14 cellular contexts compared by ENCODE assay signal in genomic region chr16:80694950-80695471, GRCh38.
"Had no signal": no experiment of that assay in that cellular context is flagged by ENCODE, and none has a peak within 500 bp of the region (broad histone marks: within the 10 kb centered on the region; RNA-seq: fewer than 3 reads in every experiment).

No MANE protein-coding gene starts in this region.

- DNase-seq: activated effector memory CD4-positive, alpha-beta T cell treated with Interleukin-2 at 50 U/mL for 16 hours; activated naive CD4-positive, alpha-beta T cell treated with anti-CD3 and anti-CD28 coated beads, Interleukin-2, amount 50 U/mL, for 16 hours; effector memory CD8-positive, alpha-beta T cell; naive B cell; stimulated activated CD4-positive, alpha-beta T cell treated with anti-CD3 and anti-CD28 coated beads, Interleukin-2, amount 100 ng/mL, for 48 hours; stimulated activated naive B cell treated with anti-CD40 and anti-IgM and Interleukin-4, amounts not matched to agents 10 μg/mL and 1 μg/mL and 100 μg/mL, for 72 hours; tibial artery had no signal

- ATAC-seq: activated CD4-positive, CD25-positive, alpha-beta regulatory T cell treated with anti-CD3 and anti-CD28 coated beads, Interleukin-2, amount 50 U/mL, for 24 hours; effector memory CD8-positive, alpha-beta T cell; gastroesophageal sphincter; left lobe of liver; stimulated activated naive B cell treated with anti-CD40 and anti-IgM and Interleukin-4, amounts not matched to agents 10 μg/mL and 1 μg/mL and 100 μg/mL, for 72 hours had no signal

- H3K27ac ChIP-seq: gastroesophageal sphincter, tibial artery had no signal

- FAIRE-seq: astrocyte, bronchial epithelial cell, keratinocyte, urothelium cell line had no signal
